In the genomic region with DNA sequence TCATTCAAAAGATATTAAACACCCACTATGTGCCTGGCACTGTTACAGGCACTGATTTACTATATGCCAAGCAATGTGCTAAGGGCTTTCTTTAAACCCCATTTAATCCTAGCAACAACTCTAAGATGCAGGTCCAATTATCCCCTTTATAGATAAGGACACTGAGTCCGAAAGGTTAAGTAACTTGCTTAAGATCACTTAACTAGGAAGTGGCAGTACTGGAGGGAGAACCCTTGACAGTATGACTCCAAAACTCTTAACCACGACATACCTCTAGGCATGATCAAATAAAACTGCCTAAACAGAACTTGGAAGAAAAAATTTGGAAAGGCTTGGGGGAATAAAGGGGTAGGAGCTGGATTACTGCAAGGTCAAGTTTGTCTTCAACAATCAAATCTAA, we compare ENCODE assay signal across 8 cellular contexts. TPM values are rescaled to one million over a fixed set of nuclear protein-coding genes. Genes with fewer than 3 reads are reported as not detected.
A peak's percentile ranks its signal among the peaks of the same experiment; 100 is the strongest.
DNase-seq lines count a peak whose midpoint lies in the region; ATAC-seq and TF ChIP-seq lines count a peak whose summit lies in the region.

No MANE protein-coding gene starts in this region.

- H3K27me3 Mint-ChIP-seq in naive thymus-derived CD4-positive, alpha-beta T cell = peaks cover 0 to 3% (median 0%) of the 10 kb centered on the region in 5 donors

- dilution Hi-C loops in mammary epithelial cell (cut with HindIII; ENCODE audit: low sequenced_read_pairs) = loop anchor here (25.0 kb wide), 1 partner anchor 212 kb away; no protein-coding TSS in a partner anchor

- H3K9ac ChIP-seq in mammary epithelial cell (ENCODE audit: insufficient read depth, low read length) = peak overlapping the region; percentile 75

- peaks cover 50 to 72% (median 66%) of the 10 kb centered on the region in 7 donors for H3K4me1 Mint-ChIP-seq in naive thymus-derived CD4-positive, alpha-beta T cell

- no peak overlapping the region for H2AFZ ChIP-seq in mammary epithelial cell (ENCODE audit: low read depth, low read length)

- peaks cover 11% of the 10 kb centered on the region for H4K20me1 ChIP-seq in mammary epithelial cell (ENCODE audit: insufficient read depth, low read length)

- CTCF ChIA-PET in BJ (lab: Yijun Ruan, JAX) = interaction anchor here (1.5 to 1.7 kb wide), 2 partner anchors 9 to 120 kb away, joined by 4 to 6 read pairs; no protein-coding TSS in a partner anchor
- CTCF ChIA-PET in mammary epithelial cell (lab: Charles Lee; ENCODE audit: low non-redundant PET) = no interaction called here
- CTCF ChIA-PET in naive thymus-derived CD4-positive, alpha-beta T cell (lab: Charles Lee) = interaction anchor here (0.6 to 1.3 kb wide), 4 partner anchors 9 to 93 kb away, joined by 3 to 5 read pairs (median 4); no protein-coding TSS in a partner anchor

- no peak for ATAC-seq in naive thymus-derived CD4-positive, alpha-beta T cell

- H3K36me3 Mint-ChIP-seq in naive thymus-derived CD4-positive, alpha-beta T cell = peaks cover 0 to 9% (median 0%) of the 10 kb centered on the region in 5 donors

- intact Hi-C loops in mammary epithelial cell (cut with micrococcal nuclease) = loop anchor here (2.0 to 10.0 kb wide), 3 partner anchors 78 to 215 kb away; no protein-coding TSS in a partner anchor
- intact Hi-C loops in naive thymus-derived CD4-positive, alpha-beta T cell (cut with micrococcal nuclease) = loop anchor here (1.0 to 5.0 kb wide), 9 partner anchors 15 to 618 kb away; partner anchors contain the start of genes MEGF9 (in 2 of the 2), CDK5RAP2 (in 1 of the 2), PSMD5 (in 1 of the 2) and STOM (in 1 of the 2)

- H3K27me3 ChIP-seq in BJ (ENCODE audit: control insufficient read depth, insufficient read depth, low read length) (no peaks in the 10 kb centered on the region), mammary epithelial cell (ENCODE audit: insufficient read depth, low read length) (no peaks in the 10 kb centered on the region)
- no peaks in the 10 kb centered on the region for H3K27me3 ChIP-seq in naive thymus-derived CD4-positive, alpha-beta T cell (ENCODE audit: control insufficient read depth in 2 of 2, insufficient read depth in 2 of 2, low read length in 2 of 2)

- peak overlapping the region; percentile 64 for H3K27ac ChIP-seq in mammary epithelial cell (ENCODE audit: insufficient read depth, low read depth, low read length)
- peak overlapping the region; percentile 92 for H3K27ac ChIP-seq in naive thymus-derived CD4-positive, alpha-beta T cell (ENCODE audit: low read depth, low read length)

- TF ChIP-seq CTCF in BJ (IDR thresholded peaks at IDR 0.05; ENCODE audit: insufficient read depth, low read depth, low read length) (no peak), LNCaP clone FGC (IDR thresholded peaks at IDR 0.05; ENCODE audit: control insufficient read depth, extremely low read depth, insufficient read depth) (no peak), mammary epithelial cell (conservative IDR thresholded peaks at IDR 0.05 in 1 of 2, IDR thresholded peaks at IDR 0.05 in 1 of 2; ENCODE audit: extremely low read depth in 1 of 2, insufficient read depth in 1 of 2, low read depth in 1 of 2, low read length in 2 of 2) (no peak)

- H3K4me3 Mint-ChIP-seq in naive thymus-derived CD4-positive, alpha-beta T cell = peak overlapping the region; percentile 79 to 96 (median 92)

- 27% methylated on average over 2 of the region's 2 CpGs for WGBS in mammary epithelial cell (ENCODE audit: low coverage, missing lambda C conversion rate)

- H3K9me3 ChIP-seq in mammary epithelial cell (replicated peaks; ENCODE audit: insufficient read depth, low read length) = no peaks in the 10 kb centered on the region
- no peaks in the 10 kb centered on the region for H3K9me3 ChIP-seq in naive thymus-derived CD4-positive, alpha-beta T cell (ENCODE audit: control insufficient read depth in 2 of 3, low read length in 3 of 3)

- peak overlapping the region; percentile 98 for H3K4me3 ChIP-seq in BJ (ENCODE audit: low read depth, low read length)
- peak overlapping the region; percentile 84 for H3K4me3 ChIP-seq in LNCaP clone FGC (ENCODE audit: low read depth, low read length)
- H3K4me3 ChIP-seq in mammary epithelial cell (replicated peaks in 1 of 3; ENCODE audit: insufficient read depth in 1 of 3, low read depth in 2 of 3, low read length in 3 of 3) = peak overlapping the region; percentile 69 to 97 (median 85)
- H3K4me3 ChIP-seq in naive thymus-derived CD4-positive, alpha-beta T cell (ENCODE audit: low read length) = peak overlapping the region; percentile 67

- H3K4me2 ChIP-seq in mammary epithelial cell (ENCODE audit: insufficient read depth, low read depth, low read length) = peak overlapping the region; percentile 95

- peak overlapping the region; percentile 83 to 97 (median 91) for H3K27ac Mint-ChIP-seq in naive thymus-derived CD4-positive, alpha-beta T cell

- H3K36me3 ChIP-seq in BJ (ENCODE audit: control insufficient read depth, insufficient read depth, low read length) (no peaks in the 10 kb centered on the region), mammary epithelial cell (ENCODE audit: insufficient read depth, low read length) (no peaks in the 10 kb centered on the region)
- peaks cover 0 to 4% (median 0%) of the 10 kb centered on the region in 3 experiments for H3K36me3 ChIP-seq in naive thymus-derived CD4-positive, alpha-beta T cell (ENCODE audit: control insufficient read depth in 2 of 3, insufficient read depth in 3 of 3, low read length in 3 of 3)

- in situ Hi-C loops in mammary epithelial cell (cut with MboI; ENCODE audit: low sequenced_read_pairs in 2 of 2) = loop anchor here in 1 of 2 donors (10.0 kb wide), 1 partner anchor 105 kb away; no protein-coding TSS in a partner anchor

- peaks cover 41% of the 10 kb centered on the region for H3K4me1 ChIP-seq in mammary epithelial cell (ENCODE audit: insufficient read depth, low read length)
- peaks cover 39 to 46% of the 10 kb centered on the region in 2 donors for H3K4me1 ChIP-seq in naive thymus-derived CD4-positive, alpha-beta T cell (ENCODE audit: control insufficient read depth in 2 of 2, insufficient read depth in 2 of 2, low read length in 2 of 2)

- DNase-seq in BJ (ENCODE audit: low read depth) = no peak
- no peak for DNase-seq in LNCaP clone FGC (ENCODE audit: low read depth)
- DNase-seq in mammary epithelial cell = peak; percentile 39
- no peak for DNase-seq in naive thymus-derived CD4-positive, alpha-beta T cell
- DNase-seq in hypothalamus (lab: John Stamatoyannopoulos, UW) = no peak
- no peak for DNase-seq in H4 (ENCODE audit: low spot score)
- DNase-seq in stimulated activated CD4-positive, alpha-beta T cell treated with anti-CD3 and anti-CD28 coated beads, Interleukin-2, amount 100 ng/mL, for 48 hours = no peak
- DNase-seq in glomerular visceral epithelial cell (ENCODE audit: extremely low spot score) = no peak

- BruUV-seq in mammary epithelial cell (replicated peaks; lab: Mats Ljungman, UMichigan) = no TSS peak

- peaks cover 76% of the 10 kb centered on the region for H3K79me2 ChIP-seq in mammary epithelial cell (ENCODE audit: insufficient read depth, low read length)

- H3K9me3 Mint-ChIP-seq in naive thymus-derived CD4-positive, alpha-beta T cell = peaks cover 0 to 5% (median 0%) of the 10 kb centered on the region in 11 donors

- POLR2A ChIA-PET in BJ (lab: Charles Lee) = no interaction called here
- POLR2A ChIA-PET in naive thymus-derived CD4-positive, alpha-beta T cell (lab: Charles Lee) = interaction anchor here (0.6 to 5.0 kb wide), 5 partner anchors 13 to 488 kb away, joined by 3 to 45 read pairs (median 9); no protein-coding TSS in a partner anchor

RNA-seq across cellular contexts. Expression of gene RAB14, which starts 1.7 kb away (rescaled TPM):
- 18.3 and 20.0 TPM in 2 replicates for polyA plus RNA-seq in BJ (2011; rRNA removed)
- polyA minus RNA-seq in BJ (2011; rRNA and poly(A)+ RNA removed) = 6.8 and 14.2 TPM in 2 replicates
- total RNA-seq in mammary epithelial cell = 10 to 100 TPM; 27.5 to 74.6 TPM
- 24.7 TPM for polyA plus RNA-seq in mammary epithelial cell
- 33.8 TPM for polyA minus RNA-seq in mammary epithelial cell
- 10 to 100 TPM; 43.9 to 66.5 (median 60.7) TPM for total RNA-seq in naive thymus-derived CD4-positive, alpha-beta T cell
- 10 to 100 TPM; 30.5 to 38.7 TPM for polyA plus RNA-seq in naive thymus-derived CD4-positive, alpha-beta T cell
- 27.1 and 30.7 TPM in 2 replicates for total RNA-seq in H4 (2014; rRNA removed; shearing (Covaris generic))
